In the genomic region with DNA sequence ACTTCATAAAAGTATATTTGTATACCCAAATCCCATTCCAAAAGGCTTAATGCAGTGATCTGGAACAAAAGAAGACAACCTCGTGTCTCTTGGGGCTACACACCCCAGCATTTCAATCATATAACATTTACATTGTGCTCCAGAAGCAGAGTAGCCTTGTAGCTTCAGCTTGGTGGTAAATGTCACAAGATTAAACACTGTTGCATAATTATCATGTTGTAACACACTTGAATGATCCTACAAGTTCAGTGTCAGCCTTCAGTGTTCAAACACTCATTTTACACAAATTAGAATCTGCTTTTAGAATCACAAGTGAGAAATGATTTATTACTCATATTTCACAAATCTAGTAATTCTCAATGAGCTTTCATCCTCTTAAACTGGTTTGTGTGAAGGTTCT, we compare ENCODE assay signal across 25 cellular contexts.
"Had no signal": no experiment of that assay in that cellular context is flagged by ENCODE, and none has a peak within 500 bp of the region (broad histone marks: within the 10 kb centered on the region; RNA-seq: fewer than 3 reads in every experiment).

No MANE protein-coding gene starts in this region.

- DNase-seq: activated CD4-positive, alpha-beta T cell treated with anti-CD3 and anti-CD28 coated beads, Interleukin-2, amount 10 ng/mL, durations not matched to agents 7 days and 5 days; activated CD4-positive, CD25-positive, alpha-beta regulatory T cell treated with anti-CD3 and anti-CD28 coated beads, Interleukin-2, amount 50 U/mL, for 72 hours; activated CD8-positive, alpha-beta T cell treated with anti-CD3 and anti-CD28 coated beads for 36 hours; activated naive CD4-positive, alpha-beta T cell; activated T-cell treated with anti-CD3 and anti-CD28 coated beads, Interleukin-2, amount 50 U/mL, for 1 hour; adrenal gland; brain microvascular endothelial cell; central memory CD4-positive, alpha-beta T cell; effector memory CD4-positive, alpha-beta T cell; heart left ventricle; left colon; naive thymus-derived CD8-positive, alpha-beta T cell; retina; spleen; stimulated activated CD4-positive, alpha-beta T cell treated with anti-CD3 and anti-CD28 coated beads, Interleukin-4, amount 100 ng/mL, for 4 hours; stimulated activated naive CD8-positive, alpha-beta T cell treated with anti-CD3 and anti-CD28 coated beads, Interleukin-15, Interleukin-2, amounts not matched to agents 100 U/mL and 50 U/mL, for 24 hours; upper lobe of left lung; WERI-Rb-1 had no signal

- H3K4me3 ChIP-seq: adrenal gland, ascending aorta, heart left ventricle, lung, neural progenitor cell, spleen, upper lobe of left lung had no signal

- H3K9me3 ChIP-seq: adrenal gland, ascending aorta, heart left ventricle, upper lobe of left lung had no signal

- H3K4me1 ChIP-seq: adrenal gland, ascending aorta, heart left ventricle, spleen, upper lobe of left lung had no signal

- FAIRE-seq: colon, keratinocyte, TTC549 had no signal

- H2AFZ ChIP-seq: neural progenitor cell had no signal

- H3K36me3 ChIP-seq: adrenal gland, ascending aorta, brain microvascular endothelial cell, heart left ventricle, neural progenitor cell, spleen, upper lobe of left lung, WERI-Rb-1 had no signal

- H3K9ac ChIP-seq: neural progenitor cell had no signal

- H3K4me2 ChIP-seq: neural progenitor cell had no signal

- ATAC-seq: activated CD8-positive, alpha-beta T cell treated with anti-CD3 and anti-CD28 coated beads for 36 hours; esophagus mucosa; heart left ventricle; left colon; naive thymus-derived CD8-positive, alpha-beta T cell; stimulated activated naive CD8-positive, alpha-beta T cell treated with anti-CD3 and anti-CD28 coated beads, Interleukin-15, Interleukin-2, amounts not matched to agents 100 U/mL and 50 U/mL, for 24 hours had no signal

- H3K27me3 ChIP-seq: adrenal gland, ascending aorta, brain microvascular endothelial cell, heart left ventricle, neural progenitor cell, spleen, upper lobe of left lung had no signal

- H3K27ac ChIP-seq: adrenal gland, ascending aorta, brain microvascular endothelial cell, heart left ventricle, neural progenitor cell, spleen, upper lobe of left lung, WERI-Rb-1 had no signal
